In the genomic region with DNA sequence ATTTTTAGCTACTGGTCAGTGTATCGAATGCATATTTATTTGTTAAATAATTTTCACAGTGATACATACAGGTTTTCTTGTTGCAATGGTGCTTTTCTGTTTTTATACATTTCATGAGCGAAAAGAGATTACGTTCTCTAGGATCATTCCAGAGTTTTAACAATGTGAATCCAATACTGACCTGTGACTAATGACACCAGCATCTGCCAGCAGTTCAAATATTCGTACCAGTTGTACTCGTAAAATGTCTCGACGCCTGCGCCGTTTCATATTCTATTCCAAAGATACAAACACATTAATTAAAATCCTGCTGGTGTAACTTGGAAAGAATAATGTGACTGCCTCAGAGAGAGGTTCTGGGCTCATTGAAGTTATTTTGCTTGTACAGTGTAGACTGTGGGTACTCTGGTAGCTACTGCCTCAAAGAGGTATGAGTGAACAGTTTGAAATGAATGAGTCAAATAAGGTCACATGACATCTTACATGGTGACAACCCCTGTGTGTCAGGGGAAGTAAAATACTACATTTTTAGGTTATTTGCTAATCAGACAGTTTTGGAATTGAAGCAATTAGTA, we compare ENCODE assay signal across 15 cellular contexts.
DNase-seq lines count a peak whose midpoint lies in the region; ATAC-seq and TF ChIP-seq lines count a peak whose summit lies in the region.
"Had no signal": no experiment of that assay in that cellular context is flagged by ENCODE, and none has a peak within 500 bp of the region (broad histone marks: within the 10 kb centered on the region; RNA-seq: fewer than 3 reads in every experiment).

No MANE protein-coding gene starts in this region.

- no peak overlapping the region for H3K27ac Mint-ChIP-seq in activated CD4-positive, alpha-beta T cell treated with anti-CD3 and anti-CD28 coated beads for 36 hours
- H3K27ac Mint-ChIP-seq: activated naive CD4-positive, alpha-beta T cell treated with anti-CD3 and anti-CD28 coated beads, Interleukin-2, amount 10 ng/mL, durations not matched to agents 7 days and 5 days had no signal

- intact Hi-C loops in activated CD4-positive, alpha-beta T cell treated with anti-CD3 and anti-CD28 coated beads for 36 hours (cut with DNase I, micrococcal nuclease) = no loop called here

- H3K9ac ChIP-seq in fibroblast of lung (ENCODE audit: insufficient read depth, low read length) (no peak overlapping the region), smooth muscle cell (ENCODE audit: low read depth) (peak overlapping the region; percentile 12)

- TF ChIP-seq CTCF in RWPE2 (IDR thresholded peaks at IDR 0.05; ENCODE audit: poor library complexity, severe bottlenecking) = no peak
- TF ChIP-seq CTCF in fibroblast of lung (conservative IDR thresholded peaks at IDR 0.05 in 1 of 2, IDR thresholded peaks at IDR 0.05 in 1 of 2; ENCODE audit: low read depth in 1 of 2, low read length in 2 of 2) = no peak
- TF ChIP-seq CTCF in smooth muscle cell (IDR thresholded peaks at IDR 0.05; ENCODE audit: borderline replicate concordance, insufficient read depth, poor library complexity, severe bottlenecking) = no peak

- H3K36me3 ChIP-seq in RWPE2 (ENCODE audit: low read depth) (peaks cover 85% of the 10 kb centered on the region), fibroblast of lung (ENCODE audit: control insufficient read depth, insufficient read depth, low read length) (no peaks in the 10 kb centered on the region), smooth muscle cell (ENCODE audit: low read depth) (peaks cover 3% of the 10 kb centered on the region)

- no peak overlapping the region for H3K4me3 Mint-ChIP-seq in activated CD4-positive, alpha-beta T cell treated with anti-CD3 and anti-CD28 coated beads for 36 hours
- H3K4me3 Mint-ChIP-seq: activated naive CD4-positive, alpha-beta T cell treated with anti-CD3 and anti-CD28 coated beads, Interleukin-2, amount 10 ng/mL, durations not matched to agents 7 days and 5 days had no signal

- H3K79me2 ChIP-seq in fibroblast of lung (ENCODE audit: control insufficient read depth, insufficient read depth, low read length) (no peaks in the 10 kb centered on the region), smooth muscle cell (ENCODE audit: low read depth) (no peaks in the 10 kb centered on the region)

- H3F3A ChIP-seq in smooth muscle cell (ENCODE audit: low read depth) = no peaks in the 10 kb centered on the region

- no peaks in the 10 kb centered on the region for H3K27me3 ChIP-seq in RWPE2 (ENCODE audit: insufficient read depth, poor library complexity, severe bottlenecking)
- H3K27me3 ChIP-seq in fibroblast of lung (ENCODE audit: control insufficient read depth, insufficient read depth, low read length) = no peaks in the 10 kb centered on the region
- H3K27me3 ChIP-seq in smooth muscle cell (ENCODE audit: low read depth) = no peaks in the 10 kb centered on the region

- no peaks in the 10 kb centered on the region for H3K9me3 Mint-ChIP-seq in activated CD4-positive, alpha-beta T cell treated with anti-CD3 and anti-CD28 coated beads for 36 hours (ENCODE audit: low read depth)
- H3K9me3 Mint-ChIP-seq: activated naive CD4-positive, alpha-beta T cell treated with anti-CD3 and anti-CD28 coated beads, Interleukin-2, amount 10 ng/mL, durations not matched to agents 7 days and 5 days had no signal

- H3K4me1 ChIP-seq in RWPE2 (ENCODE audit: insufficient read depth, poor library complexity, severe bottlenecking) (no peaks in the 10 kb centered on the region), fibroblast of lung (ENCODE audit: control insufficient read depth, extremely low read depth, insufficient read depth, low read length) (peaks cover 2% of the 10 kb centered on the region), smooth muscle cell (ENCODE audit: low read depth) (no peaks in the 10 kb centered on the region)

- 84% methylated on average over 9 of the region's 9 CpGs for WGBS in smooth muscle cell (ENCODE audit: low lambda C conversion rate)

- H3K27ac ChIP-seq in RWPE2 (ENCODE audit: poor library complexity, severe bottlenecking) = no peak overlapping the region
- H3K27ac ChIP-seq in fibroblast of lung (ENCODE audit: insufficient read depth, low read length) = no peak overlapping the region
- peak overlapping the region; percentile 72 for H3K27ac ChIP-seq in smooth muscle cell (ENCODE audit: low read depth)
- H3K27ac ChIP-seq: SK-N-MC had no signal

- H3K36me3 Mint-ChIP-seq in activated CD4-positive, alpha-beta T cell treated with anti-CD3 and anti-CD28 coated beads for 36 hours (ENCODE audit: low read depth) = peaks cover 36% of the 10 kb centered on the region

- POLR2A ChIA-PET in activated CD4-positive, alpha-beta T cell treated with anti-CD3 and anti-CD28 coated beads for 36 hours (lab: Charles Lee) = no interaction called here

- H3K27me3 Mint-ChIP-seq in activated CD4-positive, alpha-beta T cell treated with anti-CD3 and anti-CD28 coated beads for 36 hours = no peaks in the 10 kb centered on the region
- H3K27me3 Mint-ChIP-seq: activated naive CD4-positive, alpha-beta T cell treated with anti-CD3 and anti-CD28 coated beads, Interleukin-2, amount 10 ng/mL, durations not matched to agents 7 days and 5 days had no signal

- H3K9me3 ChIP-seq in RWPE2 (ENCODE audit: severe bottlenecking) (no peaks in the 10 kb centered on the region), fibroblast of lung (ENCODE audit: control insufficient read depth, insufficient read depth, low read depth, low read length) (no peaks in the 10 kb centered on the region), smooth muscle cell (replicated peaks; ENCODE audit: low read depth) (no peaks in the 10 kb centered on the region)

- H3K4me2 ChIP-seq in fibroblast of lung (ENCODE audit: extremely low read depth, insufficient read depth, low read length) = no peak overlapping the region
- H3K4me2 ChIP-seq in smooth muscle cell = peak overlapping the region; percentile 2

- CTCF ChIA-PET in activated CD4-positive, alpha-beta T cell treated with anti-CD3 and anti-CD28 coated beads for 36 hours (lab: Charles Lee) = interaction anchor here (0.9 to 1.6 kb wide), 2 partner anchors 25 to 55 kb away, joined by 3 to 4 read pairs; no protein-coding TSS in a partner anchor

- H2AFZ ChIP-seq in fibroblast of lung (ENCODE audit: low read length) (no peak overlapping the region), smooth muscle cell (ENCODE audit: low read depth) (no peak overlapping the region)

- H4K20me1 ChIP-seq in fibroblast of lung (ENCODE audit: control insufficient read depth, extremely low read depth, insufficient read depth, low read length) (no peaks in the 10 kb centered on the region), smooth muscle cell (ENCODE audit: low read depth) (no peaks in the 10 kb centered on the region)

- peak; percentile 75 for ATAC-seq in activated CD4-positive, alpha-beta T cell treated with anti-CD3 and anti-CD28 coated beads for 36 hours
- peak; percentile 61; the same call in 2 of the 3 replicates for ATAC-seq in RWPE2 (ENCODE audit: low read depth)
- ATAC-seq in GM21390 (IDR thresholded peaks at IDR 0.05; ENCODE audit: unreplicated experiment) = no peak
- ATAC-seq: esophagus mucosa had no signal

- no peaks in the 10 kb centered on the region for H3K4me1 Mint-ChIP-seq in activated CD4-positive, alpha-beta T cell treated with anti-CD3 and anti-CD28 coated beads for 36 hours
- H3K4me1 Mint-ChIP-seq: activated naive CD4-positive, alpha-beta T cell treated with anti-CD3 and anti-CD28 coated beads, Interleukin-2, amount 10 ng/mL, durations not matched to agents 7 days and 5 days had no signal

- DNase-seq in activated CD4-positive, alpha-beta T cell treated with anti-CD3 and anti-CD28 coated beads for 36 hours = no peak
- no peak for DNase-seq in activated CD4-positive, alpha-beta T cell treated with anti-CD3 and anti-CD28 coated beads for 1 hour
- DNase-seq in RWPE2 (ENCODE audit: low spot score) (no peak), fibroblast of lung (ENCODE audit: low read depth in 2 of 2) (peak; percentile 44 to 85), smooth muscle cell (lab: John Stamatoyannopoulos, UW; ENCODE audit: unreplicated experiment) (no peak), NCI-H510A treated with DMSO at 0.1 percent for 48 hours (lab: John Stamatoyannopoulos, UW) (no peak), kidney glomerular epithelial cell (lab: John Stamatoyannopoulos, UW) (no peak)
- DNase-seq: activated naive CD4-positive, alpha-beta T cell treated with anti-CD3 and anti-CD28 coated beads, Interleukin-2, amount 10 ng/mL, durations not matched to agents 7 days and 5 days; nucleus accumbens; small intestine; substantia nigra had no signal

- no peak overlapping the region for H3K4me3 ChIP-seq in RWPE2 (ENCODE audit: severe bottlenecking)
- no peak overlapping the region for H3K4me3 ChIP-seq in fibroblast of lung (replicated peaks in 1 of 4; ENCODE audit: control extremely low read depth in 1 of 4, insufficient read depth in 1 of 4, low read depth in 3 of 4, low read length in 4 of 4)
- no peak overlapping the region for H3K4me3 ChIP-seq in smooth muscle cell
- H3K4me3 ChIP-seq: lung, SK-N-MC had no signal

Comparison
In these comparisons a context has a peak if more than half of its experiments do, and no peak if none do; other contexts are left out.
1. DNase-seq: peak in fibroblast of lung (2 of 2); none in activated CD4-positive, alpha-beta T cell treated with anti-CD3 and anti-CD28 coated beads for 36 hours (single experiment), activated CD4-positive, alpha-beta T cell treated with anti-CD3 and anti-CD28 coated beads for 1 hour (single experiment), RWPE2 (single experiment), smooth muscle cell (single experiment), NCI-H510A treated with DMSO at 0.1 percent for 48 hours (single experiment) and kidney glomerular epithelial cell (single experiment).